24 cellular contexts compared by ENCODE assay signal in the genomic region with DNA sequence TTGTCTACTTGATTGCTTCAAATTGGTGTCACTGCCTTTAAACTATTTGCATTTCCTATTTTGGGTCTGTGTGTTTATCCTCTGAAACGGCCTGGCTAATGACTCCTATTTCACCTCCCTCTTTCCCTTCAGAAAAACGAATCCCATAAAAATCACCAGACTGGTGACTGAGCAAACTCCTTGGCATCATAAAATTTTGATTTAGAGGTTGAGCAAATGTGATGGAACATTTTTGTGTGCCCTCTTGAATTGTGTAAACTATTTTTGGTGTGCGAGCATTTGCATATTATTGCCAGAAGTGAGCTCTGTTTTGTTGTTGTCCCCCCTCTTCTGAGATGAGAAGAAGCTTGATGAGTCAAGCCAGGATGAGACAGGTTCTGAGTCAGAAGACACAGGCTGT.
"Had no signal": no experiment of that assay in that cellular context is flagged by ENCODE, and none has a peak within 500 bp of the region (broad histone marks: within the 10 kb centered on the region; RNA-seq: fewer than 3 reads in every experiment).

No MANE protein-coding gene starts in this region.

- ATAC-seq: activated CD4-positive, alpha-beta T cell treated with anti-CD3 and anti-CD28 coated beads for 36 hours; activated T-cell treated with anti-CD3 and anti-CD28 coated beads, Interleukin-2, amount 50 U/mL, for 72 hours; T-cell had no signal

- H3K9me3 ChIP-seq: Peyer's patch had no signal

- H3K27me3 ChIP-seq: brain microvascular endothelial cell, cardiac muscle cell, Peyer's patch had no signal

- H3K4me3 ChIP-seq: cardiac muscle cell, Peyer's patch had no signal

- DNase-seq: activated CD4-positive, alpha-beta memory T cell treated with anti-CD3 and anti-CD28 coated beads, Interleukin-2, amount 10 ng/mL, durations not matched to agents 7 days and 5 days; activated CD4-positive, alpha-beta T cell treated with anti-CD3 and anti-CD28 coated beads for 36 hours; activated CD4-positive, alpha-beta T cell treated with anti-CD3 and anti-CD28 coated beads, Interleukin-2, amount 50 U/mL, for 1 hour; activated CD8-positive, alpha-beta memory T cell treated with anti-CD3 and anti-CD28 coated beads, Interleukin-2, amount 50 U/mL, for 4 hours; activated gamma-delta T cell treated with Interleukin-2 at 50 U/mL for 16 hours; activated naive CD4-positive, alpha-beta T cell treated with anti-CD3 and anti-CD28 coated beads, Interleukin-2, amount 10 ng/mL, durations not matched to agents 7 days and 5 days; activated naive CD8-positive, alpha-beta T cell treated with anti-CD3 and anti-CD28 coated beads for 36 hours; activated T-cell treated with anti-CD3 and anti-CD28 coated beads, Interleukin-2, amount 50 U/mL, for 72 hours; brain microvascular endothelial cell; KG1; NCI-H1105 treated with DMSO at 0.1 percent for 48 hours; NCI-H1436 treated with DMSO at 0.1 percent for 48 hours; NCI-H187; NCI-H2081; NCI-H2171; NCI-H2227 treated with DMSO at 0.1 percent for 48 hours; NCI-H446 treated with DMSO at 0.1 percent for 48 hours; NCI-H524 treated with DMSO at 0.1 percent for 48 hours; Peyer's patch; SIG-M5; T-cell; T-helper 2 cell; WERI-Rb-1 had no signal

- H3K27ac ChIP-seq: brain microvascular endothelial cell, cardiac muscle cell, Peyer's patch, WERI-Rb-1 had no signal

- H3K4me1 ChIP-seq: Peyer's patch had no signal

- H3K36me3 ChIP-seq: brain microvascular endothelial cell, cardiac muscle cell, Peyer's patch, WERI-Rb-1 had no signal
